In genomic region chr18:63431180-63431579, GRCh38 we compare ENCODE assay signal across 30 cellular contexts. TPM values are rescaled to one million over a fixed set of nuclear protein-coding genes. Genes with fewer than 3 reads are reported as not detected.
"Had no signal": no experiment of that assay in that cellular context is flagged by ENCODE, and none has a peak within 500 bp of the region (broad histone marks: within the 10 kb centered on the region; RNA-seq: fewer than 3 reads in every experiment).

No MANE protein-coding gene starts in this region.

- H3K27me3 ChIP-seq: neural progenitor cell, ovary, suprapubic skin, testis, tibial artery, transverse colon, uterus had no signal

- H3K27ac ChIP-seq: neural progenitor cell, ovary, parathyroid adenoma, psoas muscle, skin epidermis, spleen, suprapubic skin, testis, tibial artery, transverse colon, upper lobe of right lung, uterus had no signal

- H3K4me2 ChIP-seq: neural progenitor cell, smooth muscle cell had no signal

- DNase-seq: natural killer cell; occipital lobe; ovary; posterior cingulate gyrus; psoas muscle; right cardiac atrium; spleen; stimulated activated CD4-positive, alpha-beta T cell treated with anti-CD3 and anti-CD28 coated beads, Interleukin-12 subunit alpha, Interleukin-12 subunit beta, amount 100 ng/mL, for 4 hours; stimulated activated CD4-positive, alpha-beta T cell treated with anti-CD3 and anti-CD28 coated beads, Interleukin-1b, Interleukin-23, amount 100 ng/mL, for 48 hours; stimulated activated CD4-positive, alpha-beta T cell treated with anti-CD3 and anti-CD28 coated beads, Interleukin-4, amount 100 ng/mL, for 1 hour; stimulated activated CD4-positive, alpha-beta T cell treated with anti-CD3 and anti-CD28 coated beads, Interleukin-4, amount 100 ng/mL, for 4 hours; stimulated activated CD8-positive, alpha-beta memory T cell treated with anti-CD3 and anti-CD28 coated beads, Interleukin-4, amount 100 ng/mL, for 48 hours; stimulated activated naive CD4-positive, alpha-beta T cell; stimulated activated naive CD8-positive, alpha-beta T cell treated with anti-CD3 and anti-CD28 coated beads, Interleukin-15, amount 100 ng/mL, for 72 hours; stimulated activated naive CD8-positive, alpha-beta T cell treated with anti-CD3 and anti-CD28 coated beads, Interleukin-15, Interleukin-2, amounts not matched to agents 100 U/mL and 50 U/mL, for 24 hours; substantia nigra; testis; tibial artery; transverse colon; upper lobe of right lung; uterus had no signal

- H3K4me3 ChIP-seq: neural progenitor cell, ovary, psoas muscle, skin epidermis, smooth muscle cell, spleen, suprapubic skin, testis, tibial artery, transverse colon, upper lobe of right lung, uterus had no signal

- H3K9ac ChIP-seq: neural progenitor cell, parathyroid adenoma had no signal

- H3K9me3 ChIP-seq: ovary, psoas muscle, spleen, suprapubic skin, testis, tibial artery, transverse colon, upper lobe of right lung, uterus had no signal

- H2AFZ ChIP-seq: neural progenitor cell, parathyroid adenoma had no signal

- ATAC-seq: natural killer cell; psoas muscle; right cardiac atrium; sciatic nerve; stimulated activated memory B cell treated with anti-CD40 and anti-IgM and Interleukin-4, amounts not matched to agents 10 μg/mL and 1 μg/mL and 100 μg/mL, for 72 hours; stimulated activated naive CD8-positive, alpha-beta T cell treated with anti-CD3 and anti-CD28 coated beads, Interleukin-15, amount 100 ng/mL, for 72 hours; stimulated activated naive CD8-positive, alpha-beta T cell treated with anti-CD3 and anti-CD28 coated beads, Interleukin-15, Interleukin-2, amounts not matched to agents 100 U/mL and 50 U/mL, for 24 hours; upper lobe of right lung had no signal

- H3K4me1 ChIP-seq: neural progenitor cell, parathyroid adenoma, psoas muscle, spleen, testis, transverse colon, upper lobe of right lung had no signal

- H3K36me3 ChIP-seq: neural progenitor cell, ovary, spleen, suprapubic skin, tibial artery, transverse colon, upper lobe of right lung, uterus had no signal

- H3K79me2 ChIP-seq: parathyroid adenoma had no signal

RNA-seq across cellular contexts. Expression of gene SERPINB5, which starts 45.6 kb away (rescaled TPM):
- total RNA-seq: natural killer cell, occipital lobe, osteoblast, psoas muscle, right cardiac atrium, sciatic nerve, spleen had no signal
- polyA plus RNA-seq: neural cell, right cardiac atrium had no signal
